8 cellular contexts compared by ENCODE assay signal in the genomic region with DNA sequence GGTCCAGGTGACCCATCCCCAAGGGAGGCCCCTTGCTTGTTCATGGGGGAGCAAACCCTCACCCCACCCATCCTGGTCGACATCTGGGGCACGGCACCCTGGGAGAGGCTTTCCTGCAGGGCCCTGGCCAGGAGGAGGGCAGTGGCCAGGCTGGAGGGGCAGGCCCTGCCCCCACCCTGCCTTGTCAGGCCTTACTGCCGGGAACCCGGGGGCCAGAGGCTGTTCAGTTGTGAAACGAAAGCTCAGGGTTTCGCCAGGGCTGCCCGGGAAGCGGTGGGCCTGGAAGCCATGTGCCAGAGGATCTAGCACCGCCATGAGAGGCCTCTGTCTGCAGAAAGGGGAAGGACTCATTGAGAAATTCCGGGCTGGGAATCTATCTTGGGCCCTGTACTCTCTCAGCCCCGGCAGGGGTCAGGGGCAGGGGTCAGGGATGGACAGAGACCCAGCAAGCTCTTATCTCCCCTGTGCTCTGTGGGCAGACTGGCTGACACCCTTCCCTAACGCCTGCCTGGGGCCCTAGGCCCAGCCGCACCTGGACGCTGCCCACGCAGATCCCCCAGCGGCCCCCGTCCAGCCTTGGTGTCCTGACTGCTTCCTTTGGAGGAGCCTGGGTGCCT. TPM values are rescaled to one million over a fixed set of nuclear protein-coding genes. Genes with fewer than 3 reads are reported as not detected.
DNase-seq lines count a peak whose midpoint lies in the region; ATAC-seq and TF ChIP-seq lines count a peak whose summit lies in the region.

No MANE protein-coding gene starts in this region.

- H3K27ac ChIP-seq in HCT116 (ENCODE audit: low read depth, low read length): peak overlapping the region; percentile 48

- CTCF ChIA-PET in HCT116 (lab: Charles Lee): interaction anchor here (1.8 kb wide), 1 partner anchor 36 kb away, joined by 5 read pairs; no protein-coding TSS in a partner anchor
- CTCF ChIA-PET in activated CD4-positive, alpha-beta T cell treated with anti-CD3 and anti-CD28 coated beads, Interleukin-2, amount 10 ng/mL, durations not matched to agents 7 days and 5 days (lab: Charles Lee): interaction anchor here (0.7 to 1.5 kb wide), 5 partner anchors 16 to 64 kb away, joined by 3 to 5 read pairs (median 4); no protein-coding TSS in a partner anchor

- no peak overlapping the region for H2AFZ ChIP-seq in HCT116 (ENCODE audit: low read depth, low read length, poor library complexity, severe bottlenecking)

- H3K4me1 ChIP-seq in HCT116 (ENCODE audit: control insufficient read depth in 1 of 2, insufficient read depth in 2 of 2, low read length in 2 of 2) (peaks cover 39 to 81% of the 10 kb centered on the region in 2 experiments), skeletal muscle satellite cell (ENCODE audit: control insufficient read depth, insufficient read depth, low read length) (peaks cover 54% of the 10 kb centered on the region)

- H3K36me3 Mint-ChIP-seq in activated CD4-positive, alpha-beta T cell treated with anti-CD3 and anti-CD28 coated beads, Interleukin-2, amount 10 ng/mL, durations not matched to agents 7 days and 5 days (ENCODE audit: low read depth): peaks cover 17% of the 10 kb centered on the region

- H3K4me3 Mint-ChIP-seq in activated CD4-positive, alpha-beta T cell treated with anti-CD3 and anti-CD28 coated beads, Interleukin-2, amount 10 ng/mL, durations not matched to agents 7 days and 5 days: no peak overlapping the region

- no peak for TF ChIP-seq CTCF in HCT116 (IDR thresholded peaks at IDR 0.05 in 2 of 3, conservative IDR thresholded peaks at IDR 0.05 in 1 of 3; ENCODE audit: borderline replicate concordance in 1 of 3, insufficient read depth in 1 of 3, low read depth in 2 of 3, low read length in 2 of 3)

- H3K4me3 ChIP-seq in HCT116 (replicated peaks in 1 of 2; ENCODE audit: low read depth in 1 of 2, low read length in 2 of 2): no peak overlapping the region
- H3K4me3 ChIP-seq in skeletal muscle satellite cell (ENCODE audit: low read length): peak overlapping the region; percentile 60

- H3K9me3 Mint-ChIP-seq in activated CD4-positive, alpha-beta T cell treated with anti-CD3 and anti-CD28 coated beads, Interleukin-2, amount 10 ng/mL, durations not matched to agents 7 days and 5 days: no peaks in the 10 kb centered on the region

- H3K4me2 ChIP-seq in HCT116 (ENCODE audit: low read length): no peak overlapping the region
- peak overlapping the region; percentile 81 for H3K4me2 ChIP-seq in skeletal muscle satellite cell (ENCODE audit: low read length)

- no peak for DNase-seq in HCT116 (ENCODE audit: low read depth, low spot score)
- no peak for DNase-seq in activated CD4-positive, alpha-beta T cell treated with anti-CD3 and anti-CD28 coated beads, Interleukin-2, amount 10 ng/mL, durations not matched to agents 7 days and 5 days
- peak; percentile 87 for DNase-seq in cardiac septum (ENCODE audit: low spot score)
- no peak for DNase-seq in NCI-H187 (lab: John Stamatoyannopoulos, UW)
- DNase-seq in cerebellar cortex (ENCODE audit: low spot score): no peak

- TF ChIP-seq POLR2A in HCT116 (IDR thresholded peaks at IDR 0.05; ENCODE audit: borderline replicate concordance, extremely low read depth, insufficient read depth, insufficient read length): no peak

- ATAC-seq in HCT116 (no peak), GM21360 (IDR thresholded peaks at IDR 0.05; ENCODE audit: unreplicated experiment) (no peak)
- ATAC-seq in activated CD4-positive, CD25-positive, alpha-beta regulatory T cell treated with anti-CD3 and anti-CD28 coated beads, Interleukin-2, amount 50 U/mL, for 24 hours: no peak

- no TSS peak for BruUV-seq in HCT116 (replicated peaks; lab: Mats Ljungman, UMichigan)

- H3K27me3 ChIP-seq in HCT116 (ENCODE audit: insufficient read depth, low read length) (no peaks in the 10 kb centered on the region), skeletal muscle satellite cell (ENCODE audit: control insufficient read depth, insufficient read depth, low read length) (no peaks in the 10 kb centered on the region)

- POLR2A ChIA-PET in HCT116 (lab: Charles Lee): interaction anchor here (0.6 kb wide), 1 partner anchor 34 kb away, joined by 3 read pairs; no protein-coding TSS in a partner anchor
- POLR2A ChIA-PET in activated CD4-positive, alpha-beta T cell treated with anti-CD3 and anti-CD28 coated beads, Interleukin-2, amount 10 ng/mL, durations not matched to agents 7 days and 5 days (lab: Charles Lee): no interaction called here

- H3K9ac ChIP-seq in HCT116 (ENCODE audit: low read length): no peak overlapping the region
- peak overlapping the region; percentile 35 for H3K9ac ChIP-seq in skeletal muscle satellite cell (ENCODE audit: low read depth, low read length)

- RAD21 ChIA-PET in HCT116 (lab: Charles Lee; ENCODE audit: low non-redundant PET in 1 of 2, low total read pairs in 2 of 2, uncharacterized antibody in 2 of 2, unreplicated experiment in 2 of 2): no interaction called here

- intact Hi-C loops in HCT116 (cut with micrococcal nuclease) (no loop called here), cardiac septum (cut with DNase I) (loop anchor here (10.0 kb wide), 1 partner anchor 238 kb away; a partner anchor contains a TSS)

- TF ChIP-seq RAD21 in HCT116 (IDR thresholded peaks at IDR 0.05; ENCODE audit: low read depth): no peak

- H3K9me3 ChIP-seq in HCT116 (ENCODE audit: control insufficient read depth in 1 of 2, insufficient read depth in 1 of 2, low read depth in 1 of 2, low read length in 2 of 2) (no peaks in the 10 kb centered on the region), skeletal muscle satellite cell (replicated peaks; ENCODE audit: low read length) (no peaks in the 10 kb centered on the region)

- H3K27me3 Mint-ChIP-seq in activated CD4-positive, alpha-beta T cell treated with anti-CD3 and anti-CD28 coated beads, Interleukin-2, amount 10 ng/mL, durations not matched to agents 7 days and 5 days: no peaks in the 10 kb centered on the region

- H3K36me3 ChIP-seq in HCT116 (ENCODE audit: control insufficient read depth in 1 of 2, insufficient read depth in 2 of 2, low read length in 2 of 2) (peaks cover 18 to 29% of the 10 kb centered on the region in 2 experiments; a peak in 3 of 4 replicates), skeletal muscle satellite cell (ENCODE audit: insufficient read depth, low read length) (peaks cover 21% of the 10 kb centered on the region)

- peaks cover 16% of the 10 kb centered on the region; the same call in 1 of the 2 replicates for H4K20me1 ChIP-seq in HCT116 (ENCODE audit: insufficient read depth)

- no peaks in the 10 kb centered on the region for H3K9me2 ChIP-seq in HCT116 (ENCODE audit: insufficient read depth)

- peaks cover 33% of the 10 kb centered on the region for H3K4me1 Mint-ChIP-seq in activated CD4-positive, alpha-beta T cell treated with anti-CD3 and anti-CD28 coated beads, Interleukin-2, amount 10 ng/mL, durations not matched to agents 7 days and 5 days

- peaks cover 36% of the 10 kb centered on the region for H3K79me2 ChIP-seq in HCT116 (ENCODE audit: insufficient read depth, low read length)

- peak overlapping the region; percentile 36 for H3K27ac Mint-ChIP-seq in activated CD4-positive, alpha-beta T cell treated with anti-CD3 and anti-CD28 coated beads, Interleukin-2, amount 10 ng/mL, durations not matched to agents 7 days and 5 days

TF ChIP-seq in HCT116, 20 proteins besides CTCF, POLR2A, EP300 and RAD21:
- no peak for TF ChIP-seq JUND (IDR thresholded peaks at IDR 0.05)
- TF ChIP-seq ZNF274 (IDR thresholded peaks at IDR 0.05; ENCODE audit: low read depth, low read length): no peak
- TF ChIP-seq CBX3 (IDR thresholded peaks at IDR 0.05; ENCODE audit: low read depth): no peak

RNA-seq across cellular contexts. Expression of a gene that starts 6.3 kb away (rescaled TPM):
- total RNA-seq in HCT116 (2021; ENCODE audit: unreplicated experiment) (116 TPM), cardiac septum (31.3 TPM)
- polyA plus RNA-seq in HCT116 (2012): 84.5 and 97.2 TPM in 2 replicates
- 10 to 100 TPM; 39.7 to 44.7 TPM for total RNA-seq in activated CD4-positive, alpha-beta T cell treated with anti-CD3 and anti-CD28 coated beads, Interleukin-2, amount 10 ng/mL, durations not matched to agents 7 days and 5 days
- 18.3 and 25.6 TPM in 2 replicates for total RNA-seq in skeletal muscle satellite cell (2012; rRNA removed)

RNA-seq across cellular contexts. Expression of a gene that starts 45.7 kb away (rescaled TPM):
- total RNA-seq in HCT116 (2021; ENCODE audit: unreplicated experiment) (not detected), cardiac septum (not detected)
- polyA plus RNA-seq in HCT116 (2012): not detected in 2 replicates
- not detected for total RNA-seq in activated CD4-positive, alpha-beta T cell treated with anti-CD3 and anti-CD28 coated beads, Interleukin-2, amount 10 ng/mL, durations not matched to agents 7 days and 5 days
- total RNA-seq in skeletal muscle satellite cell (2012; rRNA removed): not detected in 2 replicates

RNA-seq across cellular contexts. Expression of a gene that starts 48.4 kb away (rescaled TPM):
- total RNA-seq in HCT116 (2021; ENCODE audit: unreplicated experiment): 45.8 TPM
- polyA plus RNA-seq in HCT116 (2012): 39.6 and 41.0 TPM in 2 replicates
- 10 to 100 TPM; 42.4 to 47.9 TPM for total RNA-seq in activated CD4-positive, alpha-beta T cell treated with anti-CD3 and anti-CD28 coated beads, Interleukin-2, amount 10 ng/mL, durations not matched to agents 7 days and 5 days
- total RNA-seq in cardiac septum: 32.9 TPM
- 72.2 and 86.1 TPM in 2 replicates for total RNA-seq in skeletal muscle satellite cell (2012; rRNA removed)

RNA-seq across cellular contexts. Expression of a gene that starts 48.6 kb away (rescaled TPM):
- total RNA-seq in HCT116 (2021; ENCODE audit: unreplicated experiment) (16.6 TPM), cardiac septum (14.3 TPM)
- 13.0 and 13.7 TPM in 2 replicates for polyA plus RNA-seq in HCT116 (2012)
- total RNA-seq in activated CD4-positive, alpha-beta T cell treated with anti-CD3 and anti-CD28 coated beads, Interleukin-2, amount 10 ng/mL, durations not matched to agents 7 days and 5 days: 10 to 100 TPM; 21.4 to 28.5 TPM
- total RNA-seq in skeletal muscle satellite cell (2012; rRNA removed): 13.4 and 21.0 TPM in 2 replicates
